12 cellular contexts compared by ENCODE assay signal in genomic region chr14:91310620-91311283, GRCh38.
A peak's percentile ranks its signal among the peaks of the same experiment; 100 is the strongest.
DNase-seq lines count a peak whose midpoint lies in the region; ATAC-seq and TF ChIP-seq lines count a peak whose summit lies in the region.
"Had no signal": no experiment of that assay in that cellular context is flagged by ENCODE, and none has a peak within 500 bp of the region (broad histone marks: within the 10 kb centered on the region; RNA-seq: fewer than 3 reads in every experiment).

No MANE protein-coding gene starts in this region.

- H3K79me2 ChIP-seq in mammary epithelial cell (ENCODE audit: insufficient read depth, low read length), result no peaks in the 10 kb centered on the region

- H4K20me1 ChIP-seq in BLaER1, result peaks cover 54% of the 10 kb centered on the region
- H4K20me1 ChIP-seq in mammary epithelial cell (ENCODE audit: insufficient read depth, low read length), result no peaks in the 10 kb centered on the region

- H3K9me3 ChIP-seq in BLaER1, result no peaks in the 10 kb centered on the region
- no peaks in the 10 kb centered on the region for H3K9me3 ChIP-seq in lower lobe of right lung
- no peaks in the 10 kb centered on the region for H3K9me3 ChIP-seq in mammary epithelial cell (replicated peaks; ENCODE audit: insufficient read depth, low read length)
- H3K9me3 ChIP-seq in spleen, result no peaks in the 10 kb centered on the region
- H3K9me3 ChIP-seq: thyroid gland had no signal

- no peaks in the 10 kb centered on the region for H3K27me3 Mint-ChIP-seq in activated T-helper 17 cell treated with anti-CD3 and anti-CD28 coated beads, Interleukin-2, amount 50 U/mL, for 72 hours

- peak overlapping the region; percentile 87 for H3K4me3 Mint-ChIP-seq in activated T-helper 17 cell treated with anti-CD3 and anti-CD28 coated beads, Interleukin-2, amount 50 U/mL, for 72 hours
- H3K4me3 Mint-ChIP-seq: mesothelial cell of epicardium had no signal

- CTCF ChIA-PET in RWPE1 (lab: Yijun Ruan, JAX), result interaction anchor here (0.7 kb wide), 1 partner anchor 13 kb away, joined by 4 read pairs; no protein-coding TSS in a partner anchor
- CTCF ChIA-PET in mammary epithelial cell (lab: Charles Lee; ENCODE audit: low non-redundant PET), result no interaction called here

- H3K4me3 ChIP-seq in BLaER1, result no peak overlapping the region
- no peak overlapping the region for H3K4me3 ChIP-seq in lower lobe of right lung
- H3K4me3 ChIP-seq in mammary epithelial cell (replicated peaks in 1 of 3; ENCODE audit: insufficient read depth in 1 of 3, low read depth in 2 of 3, low read length in 3 of 3), result no peak overlapping the region
- no peak overlapping the region for H3K4me3 ChIP-seq in spleen
- H3K4me3 ChIP-seq: thyroid gland had no signal

- H3K4me1 ChIP-seq in BLaER1 (peaks cover 33% of the 10 kb centered on the region), lower lobe of right lung (peaks cover 10% of the 10 kb centered on the region), mammary epithelial cell (ENCODE audit: insufficient read depth, low read length) (no peaks in the 10 kb centered on the region), spleen (peaks cover 4 to 61% (median 24%) of the 10 kb centered on the region in 6 donors)
- H3K4me1 ChIP-seq: parathyroid adenoma, thyroid gland had no signal

- H3K27me3 ChIP-seq in BLaER1 (no peaks in the 10 kb centered on the region), lower lobe of right lung (ENCODE audit: low read depth) (no peaks in the 10 kb centered on the region), mammary epithelial cell (ENCODE audit: insufficient read depth, low read length) (no peaks in the 10 kb centered on the region), spleen (replicated peaks in 1 of 7) (no peaks in the 10 kb centered on the region)
- H3K27me3 ChIP-seq: thyroid gland had no signal

- H3K9me3 Mint-ChIP-seq in activated T-helper 17 cell treated with anti-CD3 and anti-CD28 coated beads, Interleukin-2, amount 50 U/mL, for 72 hours, result no peaks in the 10 kb centered on the region
- H3K9me3 Mint-ChIP-seq: mesothelial cell of epicardium had no signal

- dilution Hi-C loops in mammary epithelial cell (cut with HindIII; ENCODE audit: low sequenced_read_pairs), result no loop called here

- peaks cover 100% of the 10 kb centered on the region for H3K36me3 Mint-ChIP-seq in activated T-helper 17 cell treated with anti-CD3 and anti-CD28 coated beads, Interleukin-2, amount 50 U/mL, for 72 hours (ENCODE audit: low read depth)

- in situ Hi-C loops in mammary epithelial cell (cut with MboI; ENCODE audit: low sequenced_read_pairs in 2 of 2), result no loop called here

- TF ChIP-seq POLR2A in spleen (IDR thresholded peaks at IDR 0.05), result no peak
- TF ChIP-seq POLR2A in GM18505 (IDR thresholded peaks at IDR 0.05; ENCODE audit: borderline replicate concordance, extremely low read depth, insufficient read depth, insufficient read length), result no peak

- no peak for TF ChIP-seq CTCF in RWPE1 (conservative IDR thresholded peaks at IDR 0.05; ENCODE audit: low read depth)
- TF ChIP-seq CTCF in lower lobe of right lung (IDR thresholded peaks at IDR 0.05), result no peak
- TF ChIP-seq CTCF in mammary epithelial cell (conservative IDR thresholded peaks at IDR 0.05 in 1 of 2, IDR thresholded peaks at IDR 0.05 in 1 of 2; ENCODE audit: extremely low read depth in 1 of 2, insufficient read depth in 1 of 2, low read depth in 1 of 2, low read length in 2 of 2), result no peak
- no peak for TF ChIP-seq CTCF in spleen (IDR thresholded peaks at IDR 0.05 in 8 of 11, conservative IDR thresholded peaks at IDR 0.05 in 3 of 11)

- H3K4me1 Mint-ChIP-seq in activated T-helper 17 cell treated with anti-CD3 and anti-CD28 coated beads, Interleukin-2, amount 50 U/mL, for 72 hours, result peaks cover 44% of the 10 kb centered on the region
- H3K4me1 Mint-ChIP-seq: mesothelial cell of epicardium had no signal

- no peak overlapping the region for H3K9ac ChIP-seq in BLaER1
- H3K9ac ChIP-seq in mammary epithelial cell (ENCODE audit: insufficient read depth, low read length), result no peak overlapping the region
- H3K9ac ChIP-seq: parathyroid adenoma had no signal

- POLR2A ChIA-PET in RWPE1 (lab: Yijun Ruan, JAX; ENCODE audit: low non-redundant PET), result no interaction called here

- no peak for DNase-seq in RWPE1 (ENCODE audit: low spot score)
- DNase-seq in lower lobe of right lung, result peak; percentile 42
- no peak for DNase-seq in mammary epithelial cell
- no peak for DNase-seq in spleen
- DNase-seq: MM.1S, thyroid gland had no signal

- intact Hi-C loops in lower lobe of right lung (cut with DNase I) (no loop called here), mammary epithelial cell (cut with micrococcal nuclease) (no loop called here), spleen (cut with DNase I; ENCODE audit: low total_unique reads) (no loop called here)

- WGBS in mammary epithelial cell (ENCODE audit: low coverage, missing lambda C conversion rate), result 90% methylated on average over 16 of the region's 16 CpGs
- 84 to 88% (median 86%) methylated on average over 10 to 16 of the region's 16 CpGs for WGBS in spleen, 5 donors

- H3K27ac ChIP-seq in BLaER1, result peak overlapping the region; percentile 7; the same call in 1 of the 2 replicates
- peak overlapping the region; percentile 24; the same call in 1 of the 2 replicates for H3K27ac ChIP-seq in RWPE1
- H3K27ac ChIP-seq in lower lobe of right lung, result no peak overlapping the region
- no peak overlapping the region for H3K27ac ChIP-seq in mammary epithelial cell (ENCODE audit: insufficient read depth, low read depth, low read length)
- peak overlapping the region in 4 of 8 donors; percentile 47 to 75 (median 56) for H3K27ac ChIP-seq in spleen
- H3K27ac ChIP-seq: parathyroid adenoma, thyroid gland had no signal

- peaks cover 98% of the 10 kb centered on the region for H3K36me3 ChIP-seq in BLaER1
- H3K36me3 ChIP-seq in lower lobe of right lung, result peaks cover 95% of the 10 kb centered on the region
- no peaks in the 10 kb centered on the region for H3K36me3 ChIP-seq in mammary epithelial cell (ENCODE audit: insufficient read depth, low read length)
- H3K36me3 ChIP-seq in spleen, result peaks cover 14 to 100% (median 87%) of the 10 kb centered on the region in 6 donors
- H3K36me3 ChIP-seq: thyroid gland had no signal

- no TSS peak for BruUV-seq in mammary epithelial cell (replicated peaks; lab: Mats Ljungman, UMichigan)

- no peak overlapping the region for H3K4me2 ChIP-seq in BLaER1
- H3K4me2 ChIP-seq in mammary epithelial cell (ENCODE audit: insufficient read depth, low read depth, low read length), result no peak overlapping the region

- ATAC-seq in activated T-helper 17 cell treated with anti-CD3 and anti-CD28 coated beads, Interleukin-2, amount 50 U/mL, for 72 hours (replicated peaks), result peak; percentile 83
- ATAC-seq in lower lobe of right lung (no peak), HG03432 (IDR thresholded peaks at IDR 0.05; ENCODE audit: unreplicated experiment) (no peak), GM18505 (IDR thresholded peaks at IDR 0.05; ENCODE audit: unreplicated experiment) (no peak)

- peak overlapping the region; percentile 83 for H3K27ac Mint-ChIP-seq in activated T-helper 17 cell treated with anti-CD3 and anti-CD28 coated beads, Interleukin-2, amount 50 U/mL, for 72 hours
- H3K27ac Mint-ChIP-seq: mesothelial cell of epicardium had no signal

- H2AFZ ChIP-seq in mammary epithelial cell (ENCODE audit: low read depth, low read length), result no peak overlapping the region
- H2AFZ ChIP-seq: parathyroid adenoma had no signal

Comparison
In these comparisons a context has a peak if more than half of its experiments do, and no peak if none do; other contexts are left out.
1. H3K27ac ChIP-seq: peak in BLaER1 (single experiment) and RWPE1 (single experiment); none in lower lobe of right lung (single experiment) and mammary epithelial cell (single experiment).